ENCODE assay signal across 27 cellular contexts in genomic region chr2:141329949-141330348, GRCh38.
DNase-seq lines count a peak whose midpoint lies in the region; ATAC-seq and TF ChIP-seq lines count a peak whose summit lies in the region.
"Had no signal": no experiment of that assay in that cellular context is flagged by ENCODE, and none has a peak within 500 bp of the region (broad histone marks: within the 10 kb centered on the region; RNA-seq: fewer than 3 reads in every experiment).

No MANE protein-coding gene starts in this region.

- 41 to 74% methylated on average over 1 of the region's 1 CpG for WGBS in sigmoid colon, 2 donors

- ATAC-seq in GM21390 (IDR thresholded peaks at IDR 0.05; ENCODE audit: unreplicated experiment) = no peak
- ATAC-seq: GM23338; naive thymus-derived CD4-positive, alpha-beta T cell had no signal

- TF ChIP-seq POLR2A in sigmoid colon (IDR thresholded peaks at IDR 0.05) = no peak

- TF ChIP-seq EP300 in sigmoid colon (IDR thresholded peaks at IDR 0.05) = no peak

- H3K79me2 ChIP-seq in fibroblast of lung (ENCODE audit: control insufficient read depth, insufficient read depth, low read length) = no peaks in the 10 kb centered on the region
- H3K79me2 ChIP-seq: hepatocyte had no signal

- H3K4me2 ChIP-seq in fibroblast of lung (ENCODE audit: extremely low read depth, insufficient read depth, low read length) = no peak overlapping the region
- H3K4me2 ChIP-seq: GM23338, hepatocyte had no signal

- H3K9ac ChIP-seq in adipocyte (ENCODE audit: low read length) = no peak overlapping the region
- no peak overlapping the region for H3K9ac ChIP-seq in fibroblast of lung (ENCODE audit: insufficient read depth, low read length)

- H3K4me1 ChIP-seq in adipocyte (ENCODE audit: control insufficient read depth, insufficient read depth, low read length) (peaks cover 23% of the 10 kb centered on the region), fibroblast of lung (ENCODE audit: control insufficient read depth, extremely low read depth, insufficient read depth, low read length) (no peaks in the 10 kb centered on the region), sigmoid colon (no peaks in the 10 kb centered on the region), ascending aorta (no peaks in the 10 kb centered on the region)
- H3K4me1 ChIP-seq: left ventricle myocardium inferior, right atrium auricular region, vagina had no signal

- no peak overlapping the region for H2AFZ ChIP-seq in fibroblast of lung (ENCODE audit: low read length)
- H2AFZ ChIP-seq: GM23338, hepatocyte had no signal

- H3K4me3 ChIP-seq in adipocyte (ENCODE audit: low read length) = no peak overlapping the region
- no peak overlapping the region for H3K4me3 ChIP-seq in fibroblast of lung (replicated peaks in 1 of 4; ENCODE audit: control extremely low read depth in 1 of 4, insufficient read depth in 1 of 4, low read depth in 3 of 4, low read length in 4 of 4)
- no peak overlapping the region for H3K4me3 ChIP-seq in sigmoid colon
- no peak overlapping the region for H3K4me3 ChIP-seq in ascending aorta
- H3K4me3 ChIP-seq: cardiac muscle cell, GM23338, hepatocyte, left ventricle myocardium inferior, right atrium auricular region, SJCRH30, thoracic aorta, vagina had no signal

- intact Hi-C loops in posterior vena cava (cut with DNase I) (no loop called here), sigmoid colon (cut with DNase I) (no loop called here), ascending aorta (cut with DNase I) (no loop called here)

- no peak for TF ChIP-seq CTCF in fibroblast of lung (conservative IDR thresholded peaks at IDR 0.05 in 1 of 2, IDR thresholded peaks at IDR 0.05 in 1 of 2; ENCODE audit: low read depth in 1 of 2, low read length in 2 of 2)
- no peak for TF ChIP-seq CTCF in sigmoid colon (IDR thresholded peaks at IDR 0.05)
- no peak for TF ChIP-seq CTCF in ascending aorta (IDR thresholded peaks at IDR 0.05)

- H3K27me3 ChIP-seq in adipocyte (replicated peaks; ENCODE audit: control insufficient read depth, insufficient read depth, low read length) (no peaks in the 10 kb centered on the region), fibroblast of lung (ENCODE audit: control insufficient read depth, insufficient read depth, low read length) (no peaks in the 10 kb centered on the region), sigmoid colon (no peaks in the 10 kb centered on the region), ascending aorta (no peaks in the 10 kb centered on the region)
- H3K27me3 ChIP-seq: cardiac muscle cell, hepatocyte, right atrium auricular region, SJCRH30, vagina had no signal

- H3K9me3 ChIP-seq in adipocyte (ENCODE audit: control insufficient read depth, low read length) = no peaks in the 10 kb centered on the region
- H3K9me3 ChIP-seq in fibroblast of lung (ENCODE audit: control insufficient read depth, insufficient read depth, low read depth, low read length) = no peaks in the 10 kb centered on the region
- no peaks in the 10 kb centered on the region for H3K9me3 ChIP-seq in sigmoid colon
- H3K9me3 ChIP-seq in ascending aorta = no peaks in the 10 kb centered on the region
- H3K9me3 ChIP-seq: left ventricle myocardium inferior, right atrium auricular region, SJCRH30, thoracic aorta, vagina had no signal

- DNase-seq in EH (ENCODE audit: low read depth) = peak; percentile 60
- peak; percentile 75 for DNase-seq in adipocyte (ENCODE audit: low read depth)
- peak; percentile 38 to 92 for DNase-seq in fibroblast of lung (ENCODE audit: low read depth in 2 of 2)
- peak; percentile 38 for DNase-seq in non-pigmented ciliary epithelial cell (ENCODE audit: low read depth)
- no peak for DNase-seq in posterior vena cava (ENCODE audit: low spot score)
- DNase-seq in sigmoid colon = no peak
- no peak for DNase-seq in ascending aorta (ENCODE audit: low spot score in 2 of 2)
- DNase-seq: activated CD4-positive, alpha-beta T cell treated with anti-CD3 and anti-CD28 coated beads for 1 hour; activated gamma-delta T cell; CD4-positive, alpha-beta memory T cell; dermis blood vessel endothelial cell; DMS 273 treated with DMSO at 0.1 percent for 48 hours; Karpas-422; left ventricle myocardium inferior; naive thymus-derived CD4-positive, alpha-beta T cell; NCI-H1048; NCI-H187; NCI-H69; SJCRH30; stimulated activated naive CD4-positive, alpha-beta T cell treated with Interleukin-2 at 50 U/mL for 16 hours had no signal

- no peaks in the 10 kb centered on the region for H3K36me3 ChIP-seq in adipocyte (ENCODE audit: control insufficient read depth, insufficient read depth, low read length, severe bottlenecking)
- H3K36me3 ChIP-seq in fibroblast of lung (ENCODE audit: control insufficient read depth, insufficient read depth, low read length) = no peaks in the 10 kb centered on the region
- no peaks in the 10 kb centered on the region for H3K36me3 ChIP-seq in sigmoid colon
- H3K36me3 ChIP-seq in ascending aorta = no peaks in the 10 kb centered on the region
- H3K36me3 ChIP-seq: cardiac muscle cell, left ventricle myocardium inferior, right atrium auricular region, SJCRH30, thoracic aorta, vagina had no signal

- no peaks in the 10 kb centered on the region for H4K20me1 ChIP-seq in fibroblast of lung (ENCODE audit: control insufficient read depth, extremely low read depth, insufficient read depth, low read length)

- H3K27ac ChIP-seq in fibroblast of lung (ENCODE audit: insufficient read depth, low read length) (no peak overlapping the region), sigmoid colon (no peak overlapping the region), ascending aorta (no peak overlapping the region)
- H3K27ac ChIP-seq: cardiac muscle cell, hepatocyte, left ventricle myocardium inferior, right atrium auricular region, SJCRH30, thoracic aorta, vagina had no signal

Comparison
In these comparisons a context has a peak if more than half of its experiments do, and no peak if none do; other contexts are left out.
1. DNase-seq: peak in EH (single experiment), adipocyte (single experiment), fibroblast of lung (2 of 2) and non-pigmented ciliary epithelial cell (single experiment); none in posterior vena cava (single experiment), sigmoid colon (single experiment) and ascending aorta (0 of 2).